In genomic region chr20:62641749-62642665, GRCh38 we compare ENCODE assay signal across 8 cellular contexts. TPM values are rescaled to one million over a fixed set of nuclear protein-coding genes. Genes with fewer than 3 reads are reported as not detected.
DNase-seq lines count a peak whose midpoint lies in the region; ATAC-seq and TF ChIP-seq lines count a peak whose summit lies in the region.

Gene SLCO4A1 (plus strand): TSS chr20:62642503. CDS start chr20:62656455, 13,952 bp downstream.

- no peaks in the 10 kb centered on the region for H3K36me3 Mint-ChIP-seq in activated naive CD4-positive, alpha-beta T cell treated with anti-CD3 and anti-CD28 coated beads, Interleukin-2, amount 50 U/mL, for 72 hours
- H3K36me3 Mint-ChIP-seq in progenitor cell of endocrine pancreas (ENCODE audit: insufficient read depth): no peaks in the 10 kb centered on the region

- peak within 1 kb of the TSS; percentile 55 to 69 for H3K27ac Mint-ChIP-seq in activated naive CD4-positive, alpha-beta T cell treated with anti-CD3 and anti-CD28 coated beads, Interleukin-2, amount 50 U/mL, for 72 hours
- no peak within 1 kb of the TSS for H3K27ac Mint-ChIP-seq in progenitor cell of endocrine pancreas

- H3K4me3 ChIP-seq in MG63 (peak within 1 kb of the TSS; percentile 77), heart left ventricle (peak within 1 kb of the TSS; percentile 49 to 82 (median 70)), uterus (peak within 1 kb of the TSS; percentile 26 to 41)

- DNase-seq in DMS79 treated with DMSO at 0.1 percent for 48 hours (lab: John Stamatoyannopoulos, UW): peak; percentile 82
- DNase-seq in GOT3 (lab: John Stamatoyannopoulos, UW): peak; percentile 58
- DNase-seq in MG63: peak; percentile 92
- DNase-seq in SKM-1 treated with dmso at 0.1 percent for 144 hours (lab: John Stamatoyannopoulos, UW; ENCODE audit: unreplicated experiment): peak; percentile 80
- peak; percentile 89 to 93 for DNase-seq in activated naive CD4-positive, alpha-beta T cell treated with anti-CD3 and anti-CD28 coated beads, Interleukin-2, amount 50 U/mL, for 72 hours (ENCODE audit: low spot score in 2 of 2)
- DNase-seq in heart left ventricle: peak; percentile 82 to 92 (median 85)
- peak; percentile 32 for DNase-seq in progenitor cell of endocrine pancreas (ENCODE audit: low spot score, unreplicated experiment)
- peak; percentile 59 to 63 for DNase-seq in uterus

- H3K27ac ChIP-seq in heart left ventricle: peak within 1 kb of the TSS; percentile 59 to 82 (median 76)
- peak within 1 kb of the TSS; percentile 55 to 57 for H3K27ac ChIP-seq in uterus

- H3K27me3 ChIP-seq in MG63 (no peaks in the 10 kb centered on the region; the same call in 1 of the 2 replicates), heart left ventricle (peaks cover 0 to 35% (median 10%) of the 10 kb centered on the region in 9 donors), uterus (peaks cover 0 to 8% of the 10 kb centered on the region in 2 donors)

- no peaks in the 10 kb centered on the region for H3K9me3 Mint-ChIP-seq in activated naive CD4-positive, alpha-beta T cell treated with anti-CD3 and anti-CD28 coated beads, Interleukin-2, amount 50 U/mL, for 72 hours
- H3K9me3 Mint-ChIP-seq in progenitor cell of endocrine pancreas (ENCODE audit: low read depth): no peaks in the 10 kb centered on the region

- peak within 1 kb of the TSS; percentile 61 for H3K4me3 Mint-ChIP-seq in progenitor cell of endocrine pancreas (ENCODE audit: low read depth)

- ATAC-seq in activated naive CD4-positive, alpha-beta T cell treated with anti-CD3 and anti-CD28 coated beads, Interleukin-2, amount 50 U/mL, for 72 hours: peak; percentile 88 to 90
- peak; percentile 54 to 89 (median 86) for ATAC-seq in heart left ventricle

- H3K9me3 ChIP-seq in MG63 (no peaks in the 10 kb centered on the region), heart left ventricle (no peaks in the 10 kb centered on the region), uterus (no peaks in the 10 kb centered on the region)

- H3K27me3 Mint-ChIP-seq in progenitor cell of endocrine pancreas: peaks cover 65% of the 10 kb centered on the region

- H3K36me3 ChIP-seq in MG63: peaks cover 24% of the 10 kb centered on the region
- no peaks in the 10 kb centered on the region for H3K36me3 ChIP-seq in heart left ventricle
- no peaks in the 10 kb centered on the region for H3K36me3 ChIP-seq in uterus

- intact Hi-C loops in heart left ventricle (cut with DNase I): loop anchor here in 1 of 10 donors (2.0 kb wide), 1 partner anchor 17 kb away; no protein-coding TSS in a partner anchor
- intact Hi-C loops in uterus (cut with DNase I; ENCODE audit: low total_unique reads): no loop called here

- H3K4me1 Mint-ChIP-seq in progenitor cell of endocrine pancreas (ENCODE audit: low read depth): peaks cover 5% of the 10 kb centered on the region

- H3K4me1 ChIP-seq in heart left ventricle (peaks cover 0 to 57% (median 28%) of the 10 kb centered on the region in 12 donors), uterus (peaks cover 0 to 11% of the 10 kb centered on the region in 2 donors)

- TF ChIP-seq CTCF in heart left ventricle (IDR thresholded peaks at IDR 0.05) (no peak), progenitor cell of endocrine pancreas (IDR thresholded peaks at IDR 0.05; ENCODE audit: unreplicated experiment) (no peak), uterus (IDR thresholded peaks at IDR 0.05) (peak in 1 of 4 experiments; percentile 6)

- WGBS in heart left ventricle, 4 donors: 3 to 20% (median 6%) methylated on average over 8 to 100 of the region's 100 CpGs

- peak in 1 of 2 donors; percentile 91 for TF ChIP-seq POLR2A in heart left ventricle (IDR thresholded peaks at IDR 0.05)
- peak; percentile 67 to 74 for TF ChIP-seq POLR2A in uterus (IDR thresholded peaks at IDR 0.05)

RNA-seq across cellular contexts. Expression of gene SLCO4A1, which starts in this region (rescaled TPM):
- 10.7 and 23.0 TPM in 2 replicates for total RNA-seq in MG63 (2014; rRNA removed; shearing (Covaris generic); ENCODE audit: low replicate concordance)
- 10 to 100 TPM; 39.3 to 44.4 TPM for total RNA-seq in activated naive CD4-positive, alpha-beta T cell treated with anti-CD3 and anti-CD28 coated beads, Interleukin-2, amount 50 U/mL, for 72 hours
- total RNA-seq in heart left ventricle (10 to 100 TPM in 5 of 9 donors, 1 to 10 TPM in 3, under 1 TPM in 1; 1.00 to 54.0 (median 10.4) TPM), progenitor cell of endocrine pancreas (2.6 and 3.6 TPM in 2 replicates), uterus (10 to 100 TPM in 3 of 4 donors, 1 to 10 TPM in 1; 1.8 to 51.2 (median 29.9) TPM)
- 10 to 100 TPM; 14.5 to 24.4 TPM for polyA plus RNA-seq in heart left ventricle

Comparison
In these comparisons a context has a peak if more than half of its experiments do, and no peak if none do; other contexts are left out.
1. Peak in every context shown above with its lines: DNase-seq, ATAC-seq, H3K4me3 ChIP-seq and H3K27ac ChIP-seq.
2. DNase-seq: peak in every context shown above with its lines; median percentile 92 in MG63; 91 in activated naive CD4-positive, alpha-beta T cell treated with anti-CD3 and anti-CD28 coated beads, Interleukin-2, amount 50 U/mL, for 72 hours; 85 in heart left ventricle; 82 in DMS79 treated with DMSO at 0.1 percent for 48 hours; 80 in SKM-1 treated with dmso at 0.1 percent for 144 hours; 61 in uterus; 58 in GOT3; 32 in progenitor cell of endocrine pancreas.